15 cellular contexts compared by ENCODE assay signal in the genomic region with DNA sequence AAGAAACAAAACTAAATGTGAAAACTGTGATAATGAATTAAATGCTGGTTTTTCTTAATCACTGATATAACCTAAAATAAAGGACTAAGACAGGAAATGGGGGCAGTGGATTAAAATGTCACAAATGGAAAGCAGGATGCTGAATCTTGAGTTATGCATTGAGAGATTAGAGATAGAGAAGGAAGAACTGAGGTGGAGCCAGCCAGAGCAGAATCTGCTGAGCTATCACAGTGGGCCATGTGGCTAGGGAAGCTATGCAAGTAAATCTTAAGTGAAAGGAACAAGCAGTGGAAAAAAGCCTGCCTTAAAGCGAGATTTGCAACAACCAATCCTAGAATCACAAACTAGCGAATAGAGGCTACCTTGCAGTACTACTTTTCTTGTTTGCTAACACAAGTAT.
DNase-seq lines count a peak whose midpoint lies in the region; ATAC-seq, FAIRE-seq and TF ChIP-seq lines count a peak whose summit lies in the region.
"Had no signal": no experiment of that assay in that cellular context is flagged by ENCODE, and none has a peak within 500 bp of the region (broad histone marks: within the 10 kb centered on the region; RNA-seq: fewer than 3 reads in every experiment).

No MANE protein-coding gene starts in this region.

- no peak for DNase-seq in GM19239 (ENCODE audit: insufficient read length, low spot score)
- peak; percentile 81 for DNase-seq in OCI-M1 (lab: John Stamatoyannopoulos, UW)
- peak; percentile 60 for DNase-seq in pons (ENCODE audit: low spot score)
- no peak for DNase-seq in cerebellum (ENCODE audit: low spot score)
- no peak for DNase-seq in colonic mucosa
- DNase-seq: activated CD4-positive, CD25-positive, alpha-beta regulatory T cell; activated T-cell treated with anti-CD3 and anti-CD28 coated beads, Interleukin-2, amount 50 U/mL, for 1 hour; KG1; NCI-H1436; NCI-H345; small intestine; stimulated activated naive CD4-positive, alpha-beta T cell treated with Interleukin-2 at 50 U/mL for 16 hours had no signal

- no peak overlapping the region for H3K9ac ChIP-seq in colonic mucosa (ENCODE audit: low read depth in 2 of 2, low read length in 2 of 2)

- H3K4me3 Mint-ChIP-seq in activated naive CD8-positive, alpha-beta T cell: no peak overlapping the region

- intact Hi-C loops in colonic mucosa (cut with DNase I): loop anchor here (10.0 kb wide), 1 partner anchor 186 kb away; a partner anchor contains a TSS

- H3K27ac ChIP-seq in colonic mucosa: no peak overlapping the region

- H3K27me3 ChIP-seq in colonic mucosa: no peaks in the 10 kb centered on the region

- H3K36me3 ChIP-seq in colonic mucosa: no peaks in the 10 kb centered on the region

- H3K36me3 Mint-ChIP-seq in activated naive CD8-positive, alpha-beta T cell: no peaks in the 10 kb centered on the region

- TF ChIP-seq CTCF in colonic mucosa (IDR thresholded peaks at IDR 0.05): no peak

- no peak for ATAC-seq in GM18909 (IDR thresholded peaks at IDR 0.05; ENCODE audit: poor library complexity, unreplicated experiment)
- ATAC-seq: HCT116 had no signal

- no peak overlapping the region for H3K4me3 ChIP-seq in colonic mucosa

- H3K9me3 Mint-ChIP-seq in activated naive CD8-positive, alpha-beta T cell (ENCODE audit: low read depth): peaks cover 2% of the 10 kb centered on the region

- H3K4me1 ChIP-seq in colonic mucosa: no peaks in the 10 kb centered on the region

- H3K27me3 Mint-ChIP-seq in activated naive CD8-positive, alpha-beta T cell: no peaks in the 10 kb centered on the region

- H3K4me1 Mint-ChIP-seq in activated naive CD8-positive, alpha-beta T cell (ENCODE audit: low read depth): peaks cover 72% of the 10 kb centered on the region

- FAIRE-seq in GM19239 (lab: Jason Lieb, UNC): peak; percentile 11
- FAIRE-seq: small intestine had no signal

- H3K9me3 ChIP-seq in colonic mucosa: no peaks in the 10 kb centered on the region

- H3K27ac Mint-ChIP-seq in activated naive CD8-positive, alpha-beta T cell: peak overlapping the region; percentile 58

Comparison
In these comparisons a context has a peak if more than half of its experiments do, and no peak if none do; other contexts are left out.
1. DNase-seq: peak in OCI-M1 (single experiment) and pons (single experiment); none in GM19239 (single experiment), cerebellum (single experiment) and colonic mucosa (single experiment).